1 cellular context compared by ENCODE assay signal in the genomic region with DNA sequence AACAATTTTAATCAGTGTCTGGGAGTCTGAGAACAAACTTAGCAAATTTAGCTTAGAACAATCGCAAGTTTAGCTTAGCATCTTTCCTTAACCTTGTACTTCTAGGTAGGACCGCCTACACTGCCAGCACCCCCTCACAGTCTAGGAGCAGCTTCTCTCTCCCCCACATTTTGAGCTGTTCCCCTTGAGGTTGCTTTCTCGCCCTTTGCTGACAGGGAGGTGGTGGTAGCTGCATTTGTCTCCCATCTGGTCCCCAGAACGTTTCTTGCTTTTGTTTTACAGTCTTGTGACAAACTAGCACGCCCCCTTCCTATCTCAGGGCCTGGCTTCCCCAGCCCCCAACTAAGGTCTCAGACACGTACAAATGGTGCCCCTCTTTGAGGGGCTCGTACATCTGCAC.
TF ChIP-seq lines count a peak whose summit lies in the region.

No MANE protein-coding gene starts in this region.

TF ChIP-seq in HepG2, 621 proteins besides CTCF, POLR2A, EP300 and RAD21 (continued from another document):
- TF ChIP-seq, protein P1, sequence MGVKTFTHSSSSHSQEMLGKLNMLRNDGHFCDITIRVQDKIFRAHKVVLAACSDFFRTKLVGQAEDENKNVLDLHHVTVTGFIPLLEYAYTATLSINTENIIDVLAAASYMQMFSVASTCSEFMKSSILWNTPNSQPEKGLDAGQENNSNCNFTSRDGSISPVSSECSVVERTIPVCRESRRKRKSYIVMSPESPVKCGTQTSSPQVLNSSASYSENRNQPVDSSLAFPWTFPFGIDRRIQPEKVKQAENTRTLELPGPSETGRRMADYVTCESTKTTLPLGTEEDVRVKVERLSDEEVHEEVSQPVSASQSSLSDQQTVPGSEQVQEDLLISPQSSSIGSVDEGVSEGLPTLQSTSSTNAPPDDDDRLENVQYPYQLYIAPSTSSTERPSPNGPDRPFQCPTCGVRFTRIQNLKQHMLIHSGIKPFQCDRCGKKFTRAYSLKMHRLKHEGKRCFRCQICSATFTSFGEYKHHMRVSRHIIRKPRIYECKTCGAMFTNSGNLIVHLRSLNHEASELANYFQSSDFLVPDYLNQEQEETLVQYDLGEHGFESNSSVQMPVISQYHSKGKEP (CRISPR knock-in tag; IDR thresholded peaks at IDR 0.05) = no peak
- TF ChIP-seq SRY (CRISPR knock-in tag; IDR thresholded peaks at IDR 0.05) (no peak), MBD4 (IDR thresholded peaks at IDR 0.05; ENCODE audit: borderline replicate concordance, low read length) (no peak), ELF4 (CRISPR knock-in tag; IDR thresholded peaks at IDR 0.05; ENCODE audit: borderline replicate concordance) (no peak), SRSF9 (IDR thresholded peaks at IDR 0.05; ENCODE audit: borderline replicate concordance, insufficient read depth, low read depth, low read length, poor library complexity, severe bottlenecking) (no peak), NAIF1 (CRISPR knock-in tag; IDR thresholded peaks at IDR 0.05; ENCODE audit: borderline replicate concordance) (no peak), RFX5 (IDR thresholded peaks at IDR 0.05; ENCODE audit: low read depth, low read length) (no peak), ZNF614 (CRISPR knock-in tag; IDR thresholded peaks at IDR 0.05; ENCODE audit: borderline replicate concordance) (no peak)
TF ChIP-seq in HepG2: peak in this region for 0.
